In the genomic region with DNA sequence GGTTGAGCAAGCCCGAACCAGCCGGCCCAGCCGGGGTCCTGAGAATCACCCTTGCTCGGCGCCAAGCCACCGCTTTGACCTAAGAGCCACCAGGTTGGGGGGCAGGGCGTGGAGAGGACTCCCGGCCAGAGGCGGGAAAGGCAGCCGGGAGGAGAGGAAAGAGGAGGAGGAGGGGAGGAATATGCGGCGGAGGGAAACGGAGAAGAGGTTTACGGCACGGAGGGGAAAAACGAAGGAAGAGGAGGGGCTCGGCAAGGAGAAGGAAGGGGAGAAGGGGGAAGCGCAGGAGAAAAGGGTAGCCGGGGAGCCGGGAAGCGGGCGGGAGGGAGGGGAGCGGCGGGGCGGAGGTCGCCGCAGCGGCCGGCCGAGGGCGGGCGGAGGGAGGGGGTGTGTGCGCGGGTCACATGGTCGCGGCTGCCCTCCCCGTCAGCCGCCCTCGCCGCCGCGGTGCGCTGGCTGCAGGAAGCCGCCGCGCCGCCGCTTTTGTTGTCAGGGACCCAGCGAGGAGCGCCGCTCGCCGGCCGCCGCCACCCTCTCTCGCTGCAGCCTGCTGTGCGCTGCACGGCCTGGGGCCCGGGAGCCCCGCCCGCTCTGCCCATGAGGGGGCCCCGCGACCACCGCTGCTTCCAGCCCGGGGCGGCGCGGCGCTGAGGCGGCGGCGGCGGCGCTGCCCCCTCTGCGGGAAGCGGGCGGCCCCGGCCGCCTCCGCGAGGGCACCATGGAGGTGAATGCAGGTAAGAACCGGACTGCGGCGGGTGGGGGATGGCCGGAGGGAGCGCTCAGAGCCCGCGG, we compare ENCODE assay signal across 8 cellular contexts. TPM values are rescaled to one million over a fixed set of nuclear protein-coding genes. Genes with fewer than 3 reads are reported as not detected.
DNase-seq lines count a peak whose midpoint lies in the region; ATAC-seq and TF ChIP-seq lines count a peak whose summit lies in the region.

A gene (plus strand): TSS at position 426 of the 792 bp plus-strand sequence. CDS start 293 bp downstream, at position 719.

- intact Hi-C loops in A673 (cut with micrococcal nuclease; ENCODE audit: unreplicated experiment) = loop anchor here (2.0 kb wide), 1 partner anchor 22 kb away; no protein-coding TSS in a partner anchor

- POLR2A ChIA-PET in A673 (lab: Charles Lee; ENCODE audit: low non-redundant PET) = no interaction called here

- no peaks in the 10 kb centered on the region for H3K9me3 ChIP-seq in A673 (ENCODE audit: low read depth, low read length, poor library complexity, severe bottlenecking)

- no peaks in the 10 kb centered on the region for H3K36me3 ChIP-seq in A673 (ENCODE audit: insufficient read depth, low read length, poor library complexity, severe bottlenecking)

- ATAC-seq in GM18508 (IDR thresholded peaks at IDR 0.05; ENCODE audit: insufficient read depth, unreplicated experiment) = peak; percentile 10
- ATAC-seq in HG02973 (IDR thresholded peaks at IDR 0.05; ENCODE audit: unreplicated experiment) = peak; percentile 51

- no peak for TF ChIP-seq CTCF in A673 (conservative IDR thresholded peaks at IDR 0.05; ENCODE audit: low read depth, low read length)
- peak; percentile 17 for TF ChIP-seq CTCF in chondrocyte (IDR thresholded peaks at IDR 0.05)

- peaks cover 7% of the 10 kb centered on the region for H3K4me1 ChIP-seq in A673 (ENCODE audit: insufficient read depth, low read length, poor library complexity, severe bottlenecking)

- BruUV-seq in A673 (replicated peaks; lab: Mats Ljungman, UMichigan) = no TSS peak

- peak within 1 kb of the TSS; percentile 87 for H3K27ac ChIP-seq in A673 (ENCODE audit: low read depth, low read length, poor library complexity, severe bottlenecking)

- H3K4me3 ChIP-seq in A673 (ENCODE audit: low read depth, low read length, poor library complexity, severe bottlenecking) = peak within 1 kb of the TSS; percentile 66

- DNase-seq in A673 (ENCODE audit: low spot score) = peak; percentile 81
- peak; percentile 56 for DNase-seq in NCI-H2171 (lab: John Stamatoyannopoulos, UW)
- peak; percentile 55 for DNase-seq in activated CD4-positive, alpha-beta T cell treated with anti-CD3 and anti-CD28 coated beads for 24 hours (ENCODE audit: low read depth in 2 of 2)
- no peak for DNase-seq in chondrocyte (ENCODE audit: low spot score)
- peak; percentile 88 for DNase-seq in kidney tubule cell (ENCODE audit: low spot score)
- peak; percentile 39 to 50 for DNase-seq in stimulated activated CD4-positive, alpha-beta T cell treated with anti-CD3 and anti-CD28 coated beads, Interleukin-1b, Interleukin-23, amount 100 ng/mL, for 1 hour (ENCODE audit: low read depth in 2 of 2)

- peaks cover 38% of the 10 kb centered on the region for H3K4me1 Mint-ChIP-seq in chondrocyte (ENCODE audit: low read depth)

- H3K36me3 Mint-ChIP-seq in chondrocyte (ENCODE audit: low read depth) = no peaks in the 10 kb centered on the region

- peak within 1 kb of the TSS; percentile 78 for H3K4me3 Mint-ChIP-seq in chondrocyte (ENCODE audit: unreplicated experiment)

- CTCF ChIA-PET in A673 (lab: Charles Lee) = no interaction called here

- H3K27me3 ChIP-seq in A673 (replicated peaks; ENCODE audit: insufficient read depth, low read depth, low read length, poor library complexity) = no peaks in the 10 kb centered on the region

- no peaks in the 10 kb centered on the region for H3K9me3 Mint-ChIP-seq in chondrocyte (ENCODE audit: low read depth)

- H3K27me3 Mint-ChIP-seq in chondrocyte (ENCODE audit: low read depth) = no peaks in the 10 kb centered on the region

- peak within 1 kb of the TSS; percentile 96 for H3K27ac Mint-ChIP-seq in chondrocyte (ENCODE audit: unreplicated experiment)

RNA-seq across cellular contexts. Expression of the gene that starts here (rescaled TPM):
- total RNA-seq in A673 (2021) (8.7 and 9.2 TPM in 2 replicates), chondrocyte (14.7 to 19.8 TPM (median 19.6 TPM) in 3 replicates)
